ENCODE assay signal across 8 cellular contexts in genomic region chrX:24465524-24465850, GRCh38. TPM values are rescaled to one million over a fixed set of nuclear protein-coding genes. Genes with fewer than 3 reads are reported as not detected.
DNase-seq lines count a peak whose midpoint lies in the region; ATAC-seq, FAIRE-seq and TF ChIP-seq lines count a peak whose summit lies in the region.

No MANE protein-coding gene starts in this region.

- H3K27ac ChIP-seq in kidney (ENCODE audit: low read depth in 2 of 2, low read length in 2 of 2), result peak overlapping the region in 1 of 2 donors; percentile 60
- peak overlapping the region; percentile 89 to 93 for H3K27ac ChIP-seq in thoracic aorta

- peak; percentile 15 for DNase-seq in activated naive CD4-positive, alpha-beta T cell treated with anti-CD3 and anti-CD28 coated beads, Interleukin-2, amount 50 U/mL, for 16 hours
- DNase-seq in kidney, result no peak
- DNase-seq in thoracic aorta (ENCODE audit: low spot score), result no peak
- no peak for DNase-seq in NCI-H1436 (lab: John Stamatoyannopoulos, UW)
- no peak for DNase-seq in activated effector memory CD4-positive, alpha-beta T cell treated with Interleukin-2 at 50 U/mL for 16 hours
- no peak for DNase-seq in NCI-H2196 treated with DMSO at 0.1 percent for 48 hours (lab: John Stamatoyannopoulos, UW; ENCODE audit: unreplicated experiment)

- ATAC-seq in GM19328 (IDR thresholded peaks at IDR 0.05; ENCODE audit: unreplicated experiment) (peak; percentile 11), HG03342 (IDR thresholded peaks at IDR 0.05; ENCODE audit: unreplicated experiment) (peak; percentile 8), thoracic aorta (ENCODE audit: insufficient number of reproducible peaks, low FRiP score, low read depth) (no peak)

- peaks cover 0 to 4% of the 10 kb centered on the region in 2 donors for H3K4me1 ChIP-seq in kidney (ENCODE audit: control insufficient read depth in 1 of 2, insufficient read depth in 1 of 2, low read depth in 1 of 2, low read length in 2 of 2)
- H3K4me1 ChIP-seq in thoracic aorta (ENCODE audit: control insufficient read depth in 1 of 2, low read depth in 2 of 2), result peaks cover 0 to 10% of the 10 kb centered on the region in 2 donors

- intact Hi-C loops in kidney (cut with DNase I), result no loop called here

- H3K4me3 ChIP-seq in kidney (ENCODE audit: low read length in 2 of 2) (peak overlapping the region; percentile 58 to 75), thoracic aorta (peak overlapping the region; percentile 91)

- no peaks in the 10 kb centered on the region for H3K36me3 ChIP-seq in kidney (ENCODE audit: control insufficient read depth in 1 of 2, insufficient read depth in 2 of 2, low read length in 2 of 2)
- H3K36me3 ChIP-seq in thoracic aorta, result no peaks in the 10 kb centered on the region

- FAIRE-seq in kidney (lab: Jason Lieb, UNC), result no peak

- H3K9me3 ChIP-seq in kidney (ENCODE audit: control insufficient read depth in 1 of 2, low read length in 2 of 2) (no peaks in the 10 kb centered on the region), thoracic aorta (no peaks in the 10 kb centered on the region)

- TF ChIP-seq CTCF in kidney (IDR thresholded peaks at IDR 0.05; ENCODE audit: borderline replicate concordance, extremely low read depth, insufficient read depth) (no peak), thoracic aorta (IDR thresholded peaks at IDR 0.05) (no peak)

- H3K9ac ChIP-seq in kidney (ENCODE audit: low read length in 2 of 2), result peak overlapping the region; percentile 58 to 80

- H3K27me3 ChIP-seq in thoracic aorta (replicated peaks; ENCODE audit: insufficient read depth), result no peaks in the 10 kb centered on the region

RNA-seq across cellular contexts. Expression of gene PDK3, which starts 0.4 kb away (rescaled TPM):
- total RNA-seq in kidney, result 17.0 TPM
- 8.8 TPM for polyA plus RNA-seq in kidney (ENCODE audit: insufficient read depth, low read depth, low replicate concordance)
- total RNA-seq in thoracic aorta, result 100 to 1,000 TPM; 116 to 118 TPM
